In the genomic region with DNA sequence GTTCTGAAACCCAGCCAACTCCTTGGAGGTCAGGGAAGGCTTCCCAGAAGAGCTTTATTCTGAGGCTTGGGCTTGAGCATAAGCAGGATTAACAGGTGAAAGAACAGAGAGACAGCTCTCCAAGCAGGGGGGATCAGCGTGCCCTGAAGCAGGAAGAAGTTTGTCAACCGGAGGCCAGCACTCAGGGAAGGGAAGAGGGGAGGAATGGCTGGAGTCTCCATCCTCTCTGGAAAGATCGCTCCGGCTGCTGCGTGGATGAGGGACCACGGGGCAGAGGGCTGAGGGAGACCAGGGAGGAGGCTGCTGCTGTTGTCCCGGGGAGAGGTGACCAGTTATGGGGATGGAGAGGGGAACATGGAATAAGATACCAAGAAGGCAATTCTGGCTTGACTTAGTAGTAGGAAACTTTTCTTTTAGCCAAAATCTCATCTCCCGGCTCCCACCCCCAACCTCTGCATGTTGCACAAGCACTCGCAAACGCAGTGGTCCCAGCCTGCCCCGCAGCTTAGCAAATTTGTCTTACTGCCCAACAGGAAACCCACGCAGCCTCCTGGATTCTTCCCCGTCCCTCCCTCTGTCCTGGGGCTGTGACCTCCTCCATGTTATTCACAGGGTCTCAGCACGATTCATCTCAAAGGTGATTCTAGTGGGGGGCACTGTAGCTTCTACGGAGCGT, we compare ENCODE assay signal across 8 cellular contexts. TPM values are rescaled to one million over a fixed set of nuclear protein-coding genes. Genes with fewer than 3 reads are reported as not detected.
DNase-seq lines count a peak whose midpoint lies in the region; ATAC-seq and TF ChIP-seq lines count a peak whose summit lies in the region.

No MANE protein-coding gene starts in this region.

- no peak for TF ChIP-seq CTCF in AG09309 (IDR thresholded peaks at IDR 0.05; ENCODE audit: control insufficient read depth, insufficient read depth, low read depth, low read length, missing control alignments)

- H3K4me1 Mint-ChIP-seq in IgD-negative memory B cell = peaks cover 44 to 60% (median 55%) of the 10 kb centered on the region in 3 donors
- H3K4me1 Mint-ChIP-seq in central memory CD8-positive, alpha-beta T cell = peaks cover 50% of the 10 kb centered on the region
- H3K4me1 Mint-ChIP-seq in naive B cell = peaks cover 52 to 76% (median 59%) of the 10 kb centered on the region in 3 donors

- DNase-seq in AG09309 (ENCODE audit: low read depth) (no peak), naive B cell (no peak), ACHN (no peak), SKM-1 treated with dmso at 0.1 percent for 144 hours (lab: John Stamatoyannopoulos, UW; ENCODE audit: unreplicated experiment) (no peak), NCI-H774 (lab: John Stamatoyannopoulos, UW) (no peak)
- no peak for DNase-seq in central memory CD8-positive, alpha-beta T cell (ENCODE audit: low spot score in 2 of 2)

- ATAC-seq in central memory CD8-positive, alpha-beta T cell (replicated peaks; ENCODE audit: extremely low read depth, poor library complexity, severe bottlenecking) = no peak
- no peak for ATAC-seq in naive B cell (ENCODE audit: low read depth in 2 of 2)
- ATAC-seq in HG03432 (IDR thresholded peaks at IDR 0.05; ENCODE audit: unreplicated experiment) = no peak

- H3K4me3 Mint-ChIP-seq in IgD-negative memory B cell (peak overlapping the region; percentile 86 to 96 (median 90)), naive B cell (peak overlapping the region; percentile 84 to 94 (median 90))
- H3K4me3 Mint-ChIP-seq in central memory CD8-positive, alpha-beta T cell = peak overlapping the region; percentile 86

- H3K27me3 Mint-ChIP-seq in IgD-negative memory B cell = peaks cover 4% of the 10 kb centered on the region
- H3K27me3 Mint-ChIP-seq in central memory CD8-positive, alpha-beta T cell = no peaks in the 10 kb centered on the region
- peaks cover 0 to 5% (median 0%) of the 10 kb centered on the region in 3 donors for H3K27me3 Mint-ChIP-seq in naive B cell

- peak overlapping the region; percentile 25 for H3K4me3 ChIP-seq in AG09309 (ENCODE audit: control insufficient read depth, low read depth, low read length)

- H3K36me3 Mint-ChIP-seq in IgD-negative memory B cell = peaks cover 2% of the 10 kb centered on the region
- peaks cover 11% of the 10 kb centered on the region for H3K36me3 Mint-ChIP-seq in central memory CD8-positive, alpha-beta T cell (ENCODE audit: insufficient read depth)
- no peaks in the 10 kb centered on the region for H3K36me3 Mint-ChIP-seq in naive B cell

- in situ Hi-C loops in ACHN (cut with HindIII; ENCODE audit: low pct_ligation_motif_present, low pct_unique_long_range_greater_than_20kb, low sequenced_read_pairs) = no loop called here

- H3K27ac Mint-ChIP-seq in IgD-negative memory B cell (peak overlapping the region; percentile 74 to 93 (median 92)), naive B cell (peak overlapping the region in 5 of 6 donors; percentile 34 to 85 (median 76))
- H3K27ac Mint-ChIP-seq in central memory CD8-positive, alpha-beta T cell (ENCODE audit: low read depth) = peak overlapping the region; percentile 96

- H3K9me3 Mint-ChIP-seq in IgD-negative memory B cell (no peaks in the 10 kb centered on the region), naive B cell (peaks cover 0 to 4% (median 0%) of the 10 kb centered on the region in 7 donors)
- no peaks in the 10 kb centered on the region for H3K9me3 Mint-ChIP-seq in central memory CD8-positive, alpha-beta T cell

RNA-seq across cellular contexts. Expression of gene SSH1, which starts 1.2 kb away (rescaled TPM):
- polyA plus RNA-seq in IgD-negative memory B cell (10.3 TPM), naive B cell (ENCODE audit: low read depth in 6 of 6) (10 to 100 TPM in 2 of 6 donors, 1 to 10 TPM in 3, not detected in 1; 5.1 to 16.6 (median 5.8) TPM)

RNA-seq across cellular contexts. Expression of gene DAO, which starts 21.4 kb away (rescaled TPM):
- polyA plus RNA-seq in IgD-negative memory B cell = not detected
- polyA plus RNA-seq in naive B cell (ENCODE audit: low read depth in 6 of 6) = not detected
